ENCODE assay signal across 1 cellular context in the genomic region with DNA sequence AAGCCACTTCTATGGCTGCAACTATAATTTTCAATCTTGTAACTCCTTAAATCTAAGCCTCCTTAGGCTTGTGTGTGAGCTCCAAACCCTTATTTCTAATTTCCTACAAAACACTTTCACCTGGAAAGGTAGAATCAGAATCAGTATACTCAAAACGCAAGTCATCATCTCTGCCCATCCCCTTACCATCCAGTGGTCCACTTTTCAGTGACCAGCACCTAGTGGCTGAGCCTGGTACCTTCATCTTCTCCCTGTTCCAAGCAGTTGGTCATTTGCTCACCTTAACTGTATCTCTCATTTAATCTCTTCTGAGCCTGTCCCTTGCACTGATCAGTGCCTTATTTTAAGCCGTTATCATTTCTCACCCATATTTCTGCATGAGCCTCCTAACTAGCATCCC.
TF ChIP-seq lines count a peak whose summit lies in the region.

No MANE protein-coding gene starts in this region.

TF ChIP-seq in HepG2, 621 proteins besides CTCF, POLR2A, EP300 and RAD21:
- TF ChIP-seq ZNF652 (CRISPR knock-in tag; IDR thresholded peaks at IDR 0.05; ENCODE audit: borderline replicate concordance, low read depth) (no peak), NFE2L2 (IDR thresholded peaks at IDR 0.05; ENCODE audit: low read length) (peak; percentile 59; the same call in 1 of the 2 replicates)
- TF ChIP-seq, protein P1, sequence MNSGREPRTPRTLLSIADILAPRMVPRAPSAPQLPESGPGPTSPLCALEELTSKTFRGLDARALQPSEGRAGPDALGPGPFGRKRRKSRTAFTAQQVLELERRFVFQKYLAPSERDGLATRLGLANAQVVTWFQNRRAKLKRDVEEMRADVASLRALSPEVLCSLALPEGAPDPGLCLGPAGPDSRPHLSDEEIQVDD (CRISPR knock-in tag; IDR thresholded peaks at IDR 0.05; ENCODE audit: borderline replicate concordance), result no peak
